Comparison of ENCODE assay signal across 8 cellular contexts in the genomic region with DNA sequence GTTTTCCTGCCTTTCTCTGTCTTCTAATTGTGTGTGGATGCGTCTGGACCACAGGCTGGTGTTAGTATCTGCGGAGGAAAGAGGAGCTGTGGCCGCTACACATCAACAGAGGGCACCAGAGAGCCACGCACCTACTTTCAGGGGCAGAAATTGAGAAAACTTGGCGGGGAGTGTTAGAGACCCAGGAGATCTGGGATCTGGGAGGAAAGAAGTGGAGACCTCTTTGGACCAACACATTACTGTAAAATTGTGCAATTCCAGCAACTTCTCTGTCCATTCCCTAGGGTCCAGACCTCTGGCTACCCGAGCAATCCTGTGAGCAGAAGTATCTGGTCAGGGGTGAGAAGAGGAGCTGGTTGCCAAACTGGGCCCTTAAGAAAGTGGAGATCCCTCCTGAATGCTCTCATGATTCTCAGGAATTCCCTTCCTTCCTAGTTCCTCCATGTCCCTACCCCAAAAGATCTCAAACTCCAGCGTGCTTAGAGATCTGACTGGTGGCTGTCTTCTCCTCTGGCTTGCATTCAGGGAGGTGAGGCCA. TPM values are rescaled to one million over a fixed set of nuclear protein-coding genes. Genes with fewer than 3 reads are reported as not detected.
DNase-seq lines count a peak whose midpoint lies in the region; ATAC-seq and TF ChIP-seq lines count a peak whose summit lies in the region.

No MANE protein-coding gene starts in this region.

- no peaks in the 10 kb centered on the region for H3K9me3 ChIP-seq in subcutaneous abdominal adipose tissue (ENCODE audit: control insufficient read depth in 5 of 5, low read length in 5 of 5)

- peaks cover 0 to 2% (median 0%) of the 10 kb centered on the region in 5 donors for H3K36me3 ChIP-seq in subcutaneous abdominal adipose tissue (ENCODE audit: control insufficient read depth in 5 of 5, insufficient read depth in 5 of 5, low read length in 5 of 5)

- ATAC-seq in GM21737 (IDR thresholded peaks at IDR 0.05; ENCODE audit: unreplicated experiment): no peak

- peak; percentile 88 for TF ChIP-seq CTCF in GM10266 (IDR thresholded peaks at IDR 0.05; ENCODE audit: control insufficient read depth, insufficient read depth, low read depth, missing control alignments)

- peak; percentile 65 for DNase-seq in A172 (ENCODE audit: low spot score)
- DNase-seq in GM10266 (ENCODE audit: extremely low spot score): peak; percentile 80
- peak; percentile 19 for DNase-seq in NCI-H2107 (lab: John Stamatoyannopoulos, UW)
- peak; percentile 32 for DNase-seq in activated CD4-positive, alpha-beta T cell treated with anti-CD3 and anti-CD28 coated beads, Interleukin-2, amount 50 U/mL, for 1 hour
- DNase-seq in epidermal melanocyte (ENCODE audit: insufficient read length, low spot score): peak; percentile 66
- DNase-seq in mucosa of gallbladder (ENCODE audit: low spot score): peak; percentile 67

- peak overlapping the region in 3 of 5 donors; percentile 1 to 74 (median 64) for H3K9ac ChIP-seq in subcutaneous abdominal adipose tissue (ENCODE audit: low read length in 5 of 5)

- peaks cover 7 to 49% (median 41%) of the 10 kb centered on the region in 5 donors for H3K4me1 ChIP-seq in subcutaneous abdominal adipose tissue (ENCODE audit: control insufficient read depth in 5 of 5, insufficient read depth in 5 of 5, low read length in 5 of 5)

- peaks cover 0 to 5% (median 0%) of the 10 kb centered on the region in 5 donors for H3K27me3 ChIP-seq in subcutaneous abdominal adipose tissue (ENCODE audit: control insufficient read depth in 5 of 5, insufficient read depth in 4 of 5, low read length in 5 of 5)

- H3K4me3 ChIP-seq in subcutaneous abdominal adipose tissue (ENCODE audit: low read depth in 1 of 5, low read length in 5 of 5): peak overlapping the region in 1 of 5 donors; percentile 84

- H3K27ac ChIP-seq in subcutaneous abdominal adipose tissue (ENCODE audit: low read depth, low read length): peak overlapping the region; percentile 97

RNA-seq across cellular contexts. Expression of gene KIRREL1, which starts 1.3 kb away (rescaled TPM):
- total RNA-seq in A172 (2014; rRNA removed; shearing (Covaris generic)): 145 and 179 TPM in 2 replicates
- total RNA-seq in mucosa of gallbladder: 26.8 TPM

Comparison
In these comparisons a context has a peak if more than half of its experiments do, and no peak if none do; other contexts are left out.
1. DNase-seq: peak in every context shown above with its lines; median percentile 80 in GM10266; 67 in mucosa of gallbladder; 66 in epidermal melanocyte; 65 in A172; 32 in activated CD4-positive, alpha-beta T cell treated with anti-CD3 and anti-CD28 coated beads, Interleukin-2, amount 50 U/mL, for 1 hour; 19 in NCI-H2107.